Comparison of ENCODE assay signal across 13 cellular contexts in the genomic region with DNA sequence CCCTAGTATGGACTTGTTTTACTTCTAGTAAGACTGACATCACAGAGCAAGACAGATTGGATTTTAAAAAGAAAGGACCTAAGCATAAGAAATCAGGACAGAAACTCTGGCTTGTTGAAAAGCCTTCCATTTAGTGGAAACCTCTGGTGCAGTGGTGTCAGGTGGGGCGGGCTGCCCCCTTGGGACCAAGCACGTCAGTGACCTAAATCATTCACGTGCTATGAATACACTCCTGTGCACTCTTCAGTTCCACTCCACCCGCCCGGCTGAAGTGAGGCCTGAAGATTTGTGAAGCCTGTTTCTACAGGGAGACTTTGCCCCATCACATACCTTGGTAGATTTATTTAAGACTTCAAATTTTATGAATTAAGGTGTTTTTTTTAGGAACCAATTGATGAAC.
DNase-seq lines count a peak whose midpoint lies in the region; ATAC-seq lines count a peak whose summit lies in the region.
"Had no signal": no experiment of that assay in that cellular context is flagged by ENCODE, and none has a peak within 500 bp of the region (broad histone marks: within the 10 kb centered on the region; RNA-seq: fewer than 3 reads in every experiment).

No MANE protein-coding gene starts in this region.

- peak overlapping the region; percentile 45 for H3K27ac ChIP-seq in rectal smooth muscle tissue (ENCODE audit: low read depth, low read length)
- H3K27ac ChIP-seq: 22Rv1 had no signal

- no peaks in the 10 kb centered on the region for H3K36me3 ChIP-seq in rectal smooth muscle tissue (ENCODE audit: control insufficient read depth, insufficient read depth, low read length)

- H3K4me3 ChIP-seq in rectal smooth muscle tissue (ENCODE audit: low read length): no peak overlapping the region

- H3K4me1 ChIP-seq in rectal smooth muscle tissue (ENCODE audit: control insufficient read depth, insufficient read depth, low read length): no peaks in the 10 kb centered on the region

- no peaks in the 10 kb centered on the region for H3K27me3 ChIP-seq in rectal smooth muscle tissue (ENCODE audit: control insufficient read depth, insufficient read depth, low read length)

- DNase-seq in NCI-H1436 (lab: John Stamatoyannopoulos, UW) (peak; percentile 60), NCI-H1436 treated with DMSO at 0.1 percent for 48 hours (lab: John Stamatoyannopoulos, UW) (no peak), NCI-H187 treated with DMSO at 0.1 percent for 48 hours (lab: John Stamatoyannopoulos, UW) (peak; percentile 13), NCI-H748 (lab: John Stamatoyannopoulos, UW; ENCODE audit: unreplicated experiment) (no peak), DMS53 treated with DMSO at 0.1 percent for 48 hours (lab: John Stamatoyannopoulos, UW; ENCODE audit: unreplicated experiment) (no peak)
- DNase-seq: hypothalamus, natural killer cell, NCI-H446, T-helper 2 cell had no signal

- ATAC-seq in HG02623 (IDR thresholded peaks at IDR 0.05; ENCODE audit: unreplicated experiment) (peak; percentile 52), HG02870 (IDR thresholded peaks at IDR 0.05; ENCODE audit: unreplicated experiment) (no peak)
- ATAC-seq: natural killer cell had no signal

- H3K9ac ChIP-seq in rectal smooth muscle tissue (ENCODE audit: low read length): no peak overlapping the region

Comparison
In these comparisons a context has a peak if more than half of its experiments do, and no peak if none do; other contexts are left out.
1. DNase-seq: peak in NCI-H1436 (single experiment) and NCI-H187 treated with DMSO at 0.1 percent for 48 hours (single experiment); none in NCI-H1436 treated with DMSO at 0.1 percent for 48 hours (single experiment), NCI-H748 (single experiment) and DMS53 treated with DMSO at 0.1 percent for 48 hours (single experiment).